Comparison of ENCODE assay signal across 8 cellular contexts in genomic region chr12:96907681-96908163, GRCh38. TPM values are rescaled to one million over a fixed set of nuclear protein-coding genes. Genes with fewer than 3 reads are reported as not detected.
DNase-seq lines count a peak whose midpoint lies in the region; ATAC-seq and TF ChIP-seq lines count a peak whose summit lies in the region.

No MANE protein-coding gene starts in this region.

- H3K4me3 Mint-ChIP-seq in stimulated activated naive CD8-positive, alpha-beta T cell treated with anti-CD3 and anti-CD28 coated beads, Interleukin-15, amount 100 ng/mL, for 72 hours: peak overlapping the region; percentile 95 to 96

- peak overlapping the region; percentile 91 to 97 for H3K27ac Mint-ChIP-seq in stimulated activated naive CD8-positive, alpha-beta T cell treated with anti-CD3 and anti-CD28 coated beads, Interleukin-15, amount 100 ng/mL, for 72 hours

- no peaks in the 10 kb centered on the region for H3K9me3 Mint-ChIP-seq in stimulated activated naive CD8-positive, alpha-beta T cell treated with anti-CD3 and anti-CD28 coated beads, Interleukin-15, amount 100 ng/mL, for 72 hours

- no peaks in the 10 kb centered on the region for H3K27me3 Mint-ChIP-seq in stimulated activated naive CD8-positive, alpha-beta T cell treated with anti-CD3 and anti-CD28 coated beads, Interleukin-15, amount 100 ng/mL, for 72 hours

- DNase-seq in Caki2 (ENCODE audit: low read depth): peak; percentile 40
- peak; percentile 31 for DNase-seq in central memory CD4-positive, alpha-beta T cell
- no peak for DNase-seq in left lobe of liver (ENCODE audit: low spot score)
- peak; percentile 25 to 26 for DNase-seq in stimulated activated naive CD8-positive, alpha-beta T cell treated with anti-CD3 and anti-CD28 coated beads, Interleukin-15, amount 100 ng/mL, for 72 hours

- ATAC-seq in GM19324 (IDR thresholded peaks at IDR 0.05; ENCODE audit: low FRiP score, unreplicated experiment): peak; percentile 23
- ATAC-seq in HG03354 (IDR thresholded peaks at IDR 0.05; ENCODE audit: poor library complexity, severe bottlenecking, unreplicated experiment): peak; percentile 34
- ATAC-seq in SK-N-SH treated with all-trans-retinoic acid at 6 μM for 48 hours: peak; percentile 72
- ATAC-seq in left lobe of liver: peak; percentile 50
- peak; percentile 47 for ATAC-seq in stimulated activated naive CD8-positive, alpha-beta T cell treated with anti-CD3 and anti-CD28 coated beads, Interleukin-15, amount 100 ng/mL, for 72 hours
- no peak for ATAC-seq in GM18520 (IDR thresholded peaks at IDR 0.05; ENCODE audit: unreplicated experiment)

- in situ Hi-C loops in Caki2 (cut with HindIII; ENCODE audit: low pct_unique_long_range_greater_than_20kb, low sequenced_read_pairs): no loop called here

- H3K4me1 Mint-ChIP-seq in stimulated activated naive CD8-positive, alpha-beta T cell treated with anti-CD3 and anti-CD28 coated beads, Interleukin-15, amount 100 ng/mL, for 72 hours: peaks cover 45% of the 10 kb centered on the region

TF ChIP-seq in SK-N-SH treated with all-trans-retinoic acid at 6 μM for 48 hours, 23 proteins besides CTCF, POLR2A, EP300 and RAD21:
- no peak for TF ChIP-seq CSDC2 (CRISPR knock-in tag; IDR thresholded peaks at IDR 0.05)
- TF ChIP-seq RARB (CRISPR knock-in tag; IDR thresholded peaks at IDR 0.05): no peak
- no peak for TF ChIP-seq TSHZ2 (CRISPR knock-in tag; IDR thresholded peaks at IDR 0.05)
- TF ChIP-seq ZNF70 (CRISPR knock-in tag; IDR thresholded peaks at IDR 0.05): no peak
- no peak for TF ChIP-seq SNAI2 (CRISPR knock-in tag; IDR thresholded peaks at IDR 0.05)
- TF ChIP-seq TOX (CRISPR knock-in tag; IDR thresholded peaks at IDR 0.05; ENCODE audit: borderline replicate concordance): no peak
- TF ChIP-seq ESRRG (CRISPR knock-in tag; IDR thresholded peaks at IDR 0.05): no peak
- no peak for TF ChIP-seq ZFP30 (CRISPR knock-in tag; IDR thresholded peaks at IDR 0.05)
- TF ChIP-seq CSRNP3 (CRISPR knock-in tag; IDR thresholded peaks at IDR 0.05): no peak
- no peak for TF ChIP-seq GLIS3 (CRISPR knock-in tag; IDR thresholded peaks at IDR 0.05)
- TF ChIP-seq ISL1 (CRISPR knock-in tag; IDR thresholded peaks at IDR 0.05): no peak
- TF ChIP-seq OSR1 (CRISPR knock-in tag; IDR thresholded peaks at IDR 0.05): no peak
- no peak for TF ChIP-seq ARNTL (CRISPR knock-in tag; IDR thresholded peaks at IDR 0.05; ENCODE audit: borderline replicate concordance, low read depth)
- TF ChIP-seq, protein P1, sequence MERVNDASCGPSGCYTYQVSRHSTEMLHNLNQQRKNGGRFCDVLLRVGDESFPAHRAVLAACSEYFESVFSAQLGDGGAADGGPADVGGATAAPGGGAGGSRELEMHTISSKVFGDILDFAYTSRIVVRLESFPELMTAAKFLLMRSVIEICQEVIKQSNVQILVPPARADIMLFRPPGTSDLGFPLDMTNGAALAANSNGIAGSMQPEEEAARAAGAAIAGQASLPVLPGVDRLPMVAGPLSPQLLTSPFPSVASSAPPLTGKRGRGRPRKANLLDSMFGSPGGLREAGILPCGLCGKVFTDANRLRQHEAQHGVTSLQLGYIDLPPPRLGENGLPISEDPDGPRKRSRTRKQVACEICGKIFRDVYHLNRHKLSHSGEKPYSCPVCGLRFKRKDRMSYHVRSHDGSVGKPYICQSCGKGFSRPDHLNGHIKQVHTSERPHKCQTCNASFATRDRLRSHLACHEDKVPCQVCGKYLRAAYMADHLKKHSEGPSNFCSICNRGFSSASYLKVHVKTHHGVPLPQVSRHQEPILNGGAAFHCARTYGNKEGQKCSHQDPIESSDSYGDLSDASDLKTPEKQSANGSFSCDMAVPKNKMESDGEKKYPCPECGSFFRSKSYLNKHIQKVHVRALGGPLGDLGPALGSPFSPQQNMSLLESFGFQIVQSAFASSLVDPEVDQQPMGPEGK (CRISPR knock-in tag; IDR thresholded peaks at IDR 0.05; ENCODE audit: borderline replicate concordance): no peak
- no peak for TF ChIP-seq ZFP3 (CRISPR knock-in tag; IDR thresholded peaks at IDR 0.05)
- TF ChIP-seq BACH2 (CRISPR knock-in tag; IDR thresholded peaks at IDR 0.05; ENCODE audit: borderline replicate concordance): no peak

RNA-seq across cellular contexts. Expression of gene NEDD1, which starts 0.7 kb away (rescaled TPM):
- 10.7 and 15.4 TPM in 2 replicates for total RNA-seq in Caki2 (2014; rRNA removed; shearing (Covaris generic); ENCODE audit: low replicate concordance)
- total RNA-seq in left lobe of liver: 3.1 TPM
